10 cellular contexts compared by ENCODE assay signal in the genomic region with DNA sequence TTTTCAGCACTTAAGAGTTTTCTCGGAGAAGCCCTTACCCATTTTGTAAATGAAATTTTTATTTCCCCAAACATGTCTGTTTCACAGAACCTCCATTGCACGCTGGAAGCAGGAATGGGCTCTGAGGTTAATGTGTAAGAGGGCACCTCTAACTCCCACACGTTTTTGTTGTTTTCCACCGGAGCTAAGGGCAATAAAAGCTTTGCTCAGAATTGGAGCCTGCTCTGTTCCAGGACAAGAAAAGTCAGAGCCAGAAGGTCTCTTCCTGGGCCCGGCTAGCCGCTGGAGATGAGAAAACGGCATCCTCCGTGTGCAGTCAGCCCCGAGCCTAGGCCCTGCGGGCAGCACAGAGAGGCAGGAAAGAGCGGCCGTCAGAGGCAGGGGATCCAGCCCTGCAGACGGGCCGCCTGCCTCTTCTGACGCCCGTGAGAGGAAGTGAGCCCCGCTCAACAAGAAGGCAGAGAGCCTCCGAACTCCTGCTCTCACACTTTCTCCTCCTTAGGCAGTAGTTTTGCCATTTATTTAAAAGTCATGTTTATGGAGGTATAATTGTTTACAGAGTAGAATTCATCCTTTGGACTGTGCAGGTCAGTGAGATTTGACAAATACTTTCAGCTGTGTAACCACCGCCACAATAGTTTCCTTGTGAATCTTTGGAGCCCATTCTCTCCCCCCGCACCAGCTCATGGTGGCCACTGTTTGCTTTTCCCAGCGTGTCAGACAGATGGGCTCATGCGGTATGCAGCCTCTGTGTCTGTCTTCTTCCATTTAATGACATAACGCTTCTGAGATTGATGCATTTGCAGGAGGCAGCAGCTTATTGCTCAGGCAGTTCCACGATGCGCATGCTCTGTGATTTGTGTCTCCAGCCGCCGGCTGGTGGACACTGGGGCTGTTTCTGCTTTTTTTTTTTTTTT.
DNase-seq lines count a peak whose midpoint lies in the region; ATAC-seq, FAIRE-seq and TF ChIP-seq lines count a peak whose summit lies in the region.
"Had no signal": no experiment of that assay in that cellular context is flagged by ENCODE, and none has a peak within 500 bp of the region (broad histone marks: within the 10 kb centered on the region; RNA-seq: fewer than 3 reads in every experiment).

No MANE protein-coding gene starts in this region.

- H3K36me3 Mint-ChIP-seq in nephron (ENCODE audit: low read depth) (no peaks in the 10 kb centered on the region), H9 (ENCODE audit: insufficient read depth in 1 of 3, low read depth in 3 of 3) (peaks cover 15 to 26% (median 19%) of the 10 kb centered on the region in 3 experiments)
- H3K36me3 Mint-ChIP-seq: CD4-positive, CD25-positive, alpha-beta regulatory T cell had no signal

- H3K79me2 ChIP-seq in H1 (ENCODE audit: control insufficient read depth in 1 of 2, insufficient read depth in 2 of 2, low read length in 2 of 2) (no peaks in the 10 kb centered on the region), H9 (ENCODE audit: insufficient read depth, low read length) (no peaks in the 10 kb centered on the region)

- H2BK20ac ChIP-seq in H1 (ENCODE audit: low read length) = 0 out of 2 replicates have a peak overlapping the region, but pooled peaks have one; percentile 18
- H2BK20ac ChIP-seq in H9 (ENCODE audit: low read depth, low read length, poor library complexity, severe bottlenecking) = no peak overlapping the region

- no peaks in the 10 kb centered on the region for H3K23me2 ChIP-seq in H1 (ENCODE audit: low read depth, low read length)
- H3K23me2 ChIP-seq in H9 (ENCODE audit: insufficient read length, low read depth, low read length, poor library complexity, severe bottlenecking) = no peaks in the 10 kb centered on the region

- no peak for ATAC-seq in HG02852 (IDR thresholded peaks at IDR 0.05; ENCODE audit: unreplicated experiment)
- ATAC-seq in HG02623 (IDR thresholded peaks at IDR 0.05; ENCODE audit: unreplicated experiment) = no peak
- no peak for ATAC-seq in foreskin keratinocyte

- H2BK120ac ChIP-seq in H1 (replicated peaks; ENCODE audit: low read depth, low read length) (no peak overlapping the region), H9 (ENCODE audit: low read depth, low read length, poor library complexity, severe bottlenecking) (no peak overlapping the region)

- no peak overlapping the region for H2AFZ ChIP-seq in H1 (ENCODE audit: low read length)
- H2AFZ ChIP-seq in H9 (ENCODE audit: low read length) = no peak overlapping the region

- H3K27me3 ChIP-seq in BE2C = no peaks in the 10 kb centered on the region
- H3K27me3 ChIP-seq in H1 (replicated peaks in 1 of 4; ENCODE audit: control insufficient read depth in 3 of 4, extremely low read depth in 1 of 4, insufficient read depth in 3 of 4, low read length in 3 of 4) = no peaks in the 10 kb centered on the region
- H3K27me3 ChIP-seq in H9 (ENCODE audit: insufficient read depth, low read length) = no peaks in the 10 kb centered on the region
- no peaks in the 10 kb centered on the region for H3K27me3 ChIP-seq in foreskin keratinocyte

- H3K36me3 ChIP-seq in BE2C = no peaks in the 10 kb centered on the region
- H3K36me3 ChIP-seq in H1 (ENCODE audit: control insufficient read depth in 2 of 4, insufficient read depth in 4 of 4, low read length in 3 of 4) = no peaks in the 10 kb centered on the region

- no peak overlapping the region for H2BK15ac ChIP-seq in H1 (ENCODE audit: low read length)
- no peak overlapping the region for H2BK15ac ChIP-seq in H9 (ENCODE audit: low read depth, low read length)

- H3K79me1 ChIP-seq in H1 (ENCODE audit: low read depth, low read length) = no peaks in the 10 kb centered on the region
- H3K79me1 ChIP-seq in H9 (ENCODE audit: insufficient read depth, low read depth, low read length, poor library complexity, severe bottlenecking) = no peaks in the 10 kb centered on the region

- H3K4ac ChIP-seq in H1 (replicated peaks; ENCODE audit: insufficient read length, low read depth, low read length) (no peak overlapping the region), H9 (ENCODE audit: low read depth, low read length) (no peak overlapping the region)

- H4K91ac ChIP-seq in H1 (replicated peaks; ENCODE audit: insufficient read length, low read length) (no peak overlapping the region), H9 (ENCODE audit: insufficient read length, low read depth, low read length) (no peak overlapping the region)

- H3K4me1 Mint-ChIP-seq in nephron (peaks cover 10% of the 10 kb centered on the region), H9 (peaks cover 3 to 5% of the 10 kb centered on the region in 2 experiments; a peak in 3 of 4 replicates)
- H3K4me1 Mint-ChIP-seq: CD4-positive, CD25-positive, alpha-beta regulatory T cell had no signal

- H3K14ac ChIP-seq in H1 (ENCODE audit: insufficient read length) = no peak overlapping the region
- H3K14ac ChIP-seq in H9 (ENCODE audit: insufficient read depth, low read length) = no peak overlapping the region

- TF ChIP-seq POLR2A in H1 (IDR thresholded peaks at IDR 0.05; ENCODE audit: control extremely low read depth in 1 of 2, low read depth in 2 of 2, low read length in 2 of 2) = no peak

- H3K4me3 ChIP-seq in BE2C (ENCODE audit: low read depth, low read length) (peak overlapping the region; percentile 14; the same call in 1 of the 2 replicates), H1 (ENCODE audit: extremely low read depth in 1 of 4, insufficient read depth in 2 of 4, low read depth in 3 of 4, low read length in 4 of 4) (no peak overlapping the region)

- H4K5ac ChIP-seq in H1 (ENCODE audit: insufficient read length, low read depth, low read length) (no peak overlapping the region), H9 (ENCODE audit: insufficient read length, low read depth, low read length) (no peak overlapping the region)

- H2BK5ac ChIP-seq in H1 (ENCODE audit: low read depth, low read length) = no peak overlapping the region
- H2BK5ac ChIP-seq in H9 (ENCODE audit: insufficient read length, low read length) = no peak overlapping the region

- no peak overlapping the region for H3K23ac ChIP-seq in H1 (ENCODE audit: insufficient read length)
- H3K23ac ChIP-seq in H9 (ENCODE audit: insufficient read length, low read depth, low read length) = no peak overlapping the region

- 90% methylated on average over 27 of the region's 27 CpGs; no CpG with 5 or more reads in 1 of the 2 experiments for WGBS in H1 (ENCODE audit: extremely low coverage in 1 of 2, insufficient coverage in 1 of 2, insufficient read length in 1 of 2, insufficient replicate concordance in 2 of 2, low coverage in 1 of 2, low lambda C conversion rate in 2 of 2, missing lambda C conversion rate in 1 of 2), 2 experiments
- no CpG with 5 or more reads among the region's 27 CpGs for WGBS in H9 (ENCODE audit: extremely low coverage, insufficient read length, low lambda C conversion rate)

- no peak overlapping the region; the same call in 1 of the 2 replicates for H3K18ac ChIP-seq in H1 (ENCODE audit: extremely low read depth, low read length)
- no peak overlapping the region for H3K18ac ChIP-seq in H9 (ENCODE audit: insufficient read length, low read depth, low read length)

- TF ChIP-seq EP300 in H1 (IDR thresholded peaks at IDR 0.05; ENCODE audit: borderline replicate concordance in 1 of 2, low read depth in 2 of 2, low read length in 2 of 2) = no peak

- FAIRE-seq in H1 (lab: Jason Lieb, UNC) = no peak

- no peaks in the 10 kb centered on the region for H4K20me1 ChIP-seq in H1 (replicated peaks in 1 of 2; ENCODE audit: control insufficient read depth in 1 of 2, insufficient read depth in 2 of 2, low read length in 2 of 2)
- no peaks in the 10 kb centered on the region for H4K20me1 ChIP-seq in H9 (ENCODE audit: control insufficient read depth, insufficient read depth, insufficient read length)

- H4K8ac ChIP-seq in H1 (ENCODE audit: extremely low read depth, insufficient read depth, low read length) (no peak overlapping the region), H9 (replicated peaks; ENCODE audit: insufficient read length, low read depth, low read length) (no peak overlapping the region)

- H3K27me3 Mint-ChIP-seq in nephron (ENCODE audit: low read depth) = peaks cover 18% of the 10 kb centered on the region
- H3K27me3 Mint-ChIP-seq in H9 (ENCODE audit: low read depth) = no peaks in the 10 kb centered on the region; the same call in none of the 2 replicates

- no peak for TF ChIP-seq RAD21 in H1 (IDR thresholded peaks at IDR 0.05 in 1 of 2, conservative IDR thresholded peaks at IDR 0.05 in 1 of 2; ENCODE audit: low read depth in 2 of 2, low read length in 2 of 2)

- H3K4me3 Mint-ChIP-seq in nephron = peak overlapping the region; percentile 64 to 73 (median 70)
- H3K4me3 Mint-ChIP-seq in H9 = no peak overlapping the region; a peak in 1 of 5 replicates
- H3K4me3 Mint-ChIP-seq: CD4-positive, CD25-positive, alpha-beta regulatory T cell had no signal

- CTCF ChIA-PET in H1 (lab: Charles Lee; ENCODE audit: partially characterized antibody) = interaction anchor here (0.6 to 2.1 kb wide), 2 partner anchors 14 to 290 kb away, joined by 3 to 6 read pairs; no protein-coding TSS in a partner anchor

- TF ChIP-seq CTCF in BE2C (IDR thresholded peaks at IDR 0.05; ENCODE audit: low read depth, low read length) (no peak), H1 (IDR thresholded peaks at IDR 0.05; ENCODE audit: control extremely low read depth in 1 of 3, insufficient read depth in 1 of 3, low read depth in 1 of 3, low read length in 3 of 3) (no peak), nephron (IDR thresholded peaks at IDR 0.05; ENCODE audit: unreplicated experiment in 3 of 3) (no peak), H9 (conservative IDR thresholded peaks at IDR 0.05) (no peak), foreskin keratinocyte (conservative IDR thresholded peaks at IDR 0.05) (no peak)

- peaks cover 10% of the 10 kb centered on the region for H3K9me3 Mint-ChIP-seq in nephron
- peaks cover 37 to 46% of the 10 kb centered on the region in 2 experiments for H3K9me3 Mint-ChIP-seq in H9

- POLR2A ChIA-PET in H1 (lab: Charles Lee; ENCODE audit: partially characterized antibody) = no interaction called here

- H3K9me3 ChIP-seq in BE2C (no peaks in the 10 kb centered on the region), H1 (ENCODE audit: insufficient read depth in 2 of 2, low read depth in 1 of 2, low read length in 1 of 2) (peaks cover 14 to 20% of the 10 kb centered on the region in 2 experiments), H9 (ENCODE audit: control insufficient read depth, low read depth, low read length) (peaks cover 11% of the 10 kb centered on the region)

- H3K4me2 ChIP-seq in H1 (ENCODE audit: insufficient read depth in 1 of 2, low read depth in 2 of 2, low read length in 2 of 2) (no peak overlapping the region), H9 (ENCODE audit: insufficient read depth, insufficient read length, low read length) (no peak overlapping the region)

- peak; percentile 42 for DNase-seq in BE2C
- DNase-seq in NCI-H345 treated with DMSO at 0.1 percent for 48 hours (lab: John Stamatoyannopoulos, UW; ENCODE audit: unreplicated experiment) = peak; percentile 88
- no peak for DNase-seq in H1 (ENCODE audit: low read depth in 1 of 2, low spot score in 2 of 2)
- no peak for DNase-seq in H9
- DNase-seq in foreskin keratinocyte = no peak
- DNase-seq: CD4-positive, CD25-positive, alpha-beta regulatory T cell; cerebellar nuclear complex had no signal

- H3K4me1 ChIP-seq in BE2C = peaks cover 5% of the 10 kb centered on the region; the same call in 1 of the 2 replicates
- H3K4me1 ChIP-seq in H1 (replicated peaks in 1 of 4; ENCODE audit: control insufficient read depth in 3 of 4, insufficient read depth in 4 of 4, low read length in 3 of 4) = no peaks in the 10 kb centered on the region; a peak in 1 of 7 replicates
- H3K4me1 ChIP-seq in H9 (ENCODE audit: insufficient read depth, low read length) = no peaks in the 10 kb centered on the region; the same call in 1 of the 2 replicates
- H3K4me1 ChIP-seq in foreskin keratinocyte = no peaks in the 10 kb centered on the region

- peak overlapping the region; percentile 85 to 90 (median 88) for H3K27ac Mint-ChIP-seq in nephron
- no peak overlapping the region for H3K27ac Mint-ChIP-seq in H9
- H3K27ac Mint-ChIP-seq: CD4-positive, CD25-positive, alpha-beta regulatory T cell had no signal

- H3K56ac ChIP-seq in H1 (replicated peaks; ENCODE audit: insufficient read length, low read depth, low read length) = no peak overlapping the region
- H3K56ac ChIP-seq in H9 (ENCODE audit: insufficient read length, low read depth, low read length) = no peak overlapping the region

- no peak overlapping the region for H3T11ph ChIP-seq in H9 (ENCODE audit: low read length)

- H2BK12ac ChIP-seq in H1 (ENCODE audit: low read depth, low read length) (no peak overlapping the region), H9 (ENCODE audit: insufficient read length, low read depth, low read length) (no peak overlapping the region)

- H3K27ac ChIP-seq in H1 (ENCODE audit: low read depth, low read length) = no peak overlapping the region
- no peak overlapping the region for H3K27ac ChIP-seq in H9 (ENCODE audit: insufficient read length, low read depth, low read length)
- H3K27ac ChIP-seq in foreskin keratinocyte = no peak overlapping the region

- H3K9ac ChIP-seq in H1 (replicated peaks in 1 of 4; ENCODE audit: extremely low read depth in 1 of 4, low read depth in 3 of 4, low read length in 3 of 4) (no peak overlapping the region), H9 (ENCODE audit: extremely low read depth, insufficient read length, low read length) (no peak overlapping the region)

- H2AK5ac ChIP-seq in H1 (ENCODE audit: low read depth, low read length) (no peak overlapping the region), H9 (ENCODE audit: insufficient read length, low read length) (no peak overlapping the region)

Comparison
In these comparisons a context has a peak if more than half of its experiments do, and no peak if none do; other contexts are left out.
1. DNase-seq: peak in BE2C (single experiment) and NCI-H345 treated with DMSO at 0.1 percent for 48 hours (single experiment); none in H1 (0 of 2), H9 (single experiment) and foreskin keratinocyte (0 of 2).
2. H3K27ac Mint-ChIP-seq: peak in nephron (3 of 3); none in H9 (0 of 3).
3. H3K4me3 Mint-ChIP-seq: peak in nephron (3 of 3); none in H9 (0 of 2).